ENCODE assay signal across 12 cellular contexts in the genomic region with DNA sequence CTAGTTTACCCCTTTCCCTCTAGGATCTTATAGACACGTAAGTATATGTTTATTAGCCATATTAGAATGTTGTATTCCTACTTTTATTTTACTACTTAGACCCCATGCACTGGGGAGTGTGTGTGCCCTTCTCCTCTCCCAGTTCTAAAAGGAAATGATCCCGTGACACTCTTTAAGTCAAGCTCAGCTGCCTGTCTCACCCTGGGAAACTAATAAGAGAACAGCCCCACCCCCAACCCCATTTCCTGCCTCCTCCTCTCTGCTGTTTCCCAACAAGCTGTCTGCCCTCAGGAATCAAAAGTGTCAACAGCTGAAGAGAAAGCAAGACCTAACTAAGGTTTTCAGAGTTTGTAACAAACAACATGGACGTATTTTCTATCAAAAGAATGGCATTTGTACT.
A peak's percentile ranks its signal among the peaks of the same experiment; 100 is the strongest.
DNase-seq lines count a peak whose midpoint lies in the region; ATAC-seq, FAIRE-seq and TF ChIP-seq lines count a peak whose summit lies in the region.
"Had no signal": no experiment of that assay in that cellular context is flagged by ENCODE, and none has a peak within 500 bp of the region (broad histone marks: within the 10 kb centered on the region; RNA-seq: fewer than 3 reads in every experiment).

No MANE protein-coding gene starts in this region.

- intact Hi-C loops in cardiac septum (cut with DNase I): no loop called here
- intact Hi-C loops in sciatic nerve (cut with DNase I): no loop called here

- ATAC-seq in sciatic nerve: peak; percentile 53
- ATAC-seq in HG03135 (IDR thresholded peaks at IDR 0.05; ENCODE audit: unreplicated experiment): no peak
- no peak for ATAC-seq in GM19395 (IDR thresholded peaks at IDR 0.05; ENCODE audit: unreplicated experiment)
- ATAC-seq: stimulated activated effector memory CD8-positive, alpha-beta T cell treated with anti-CD3 and anti-CD28 coated beads, Interleukin-12 subunit alpha, Interleukin-12 subunit beta, amount 100 ng/mL, for 72 hours had no signal

- DNase-seq in HT1080 (ENCODE audit: low read depth) (peak; percentile 77), cardiac septum (ENCODE audit: low spot score) (peak; percentile 80), sciatic nerve (ENCODE audit: low spot score) (no peak), RCC 7860 (ENCODE audit: low spot score) (no peak)
- DNase-seq in NK-92 treated with Interleukin-12 subunit alpha and Interleukin-12 subunit beta, amount 100 ng/mL, for 24 hours (lab: John Stamatoyannopoulos, UW): no peak
- DNase-seq: activated CD8-positive, alpha-beta memory T cell treated with anti-CD3 and anti-CD28 coated beads, Interleukin-2, amount 50 U/mL, for 4 hours; KG1; SIG-M5 had no signal

- no peak for FAIRE-seq in RCC 7860 (lab: Jason Lieb, UNC)

TF ChIP-seq in PFSK-1, 5 proteins besides CTCF, POLR2A, EP300 and RAD21:
- peak; percentile 21 for TF ChIP-seq FOXP2 (optimal IDR thresholded peaks at IDR 0.05; ENCODE audit: borderline replicate concordance, extremely low read depth, extremely low read length, insufficient read depth)
- no peak for TF ChIP-seq SIN3A (IDR thresholded peaks at IDR 0.05; ENCODE audit: borderline replicate concordance, insufficient read depth, low read length)

Comparison
In these comparisons a context has a peak if more than half of its experiments do, and no peak if none do; other contexts are left out.
1. DNase-seq: peak in HT1080 (single experiment) and cardiac septum (single experiment); none in sciatic nerve (single experiment), RCC 7860 (single experiment) and NK-92 treated with Interleukin-12 subunit alpha and Interleukin-12 subunit beta, amount 100 ng/mL, for 24 hours (single experiment).